32 cellular contexts compared by ENCODE assay signal in the genomic region with DNA sequence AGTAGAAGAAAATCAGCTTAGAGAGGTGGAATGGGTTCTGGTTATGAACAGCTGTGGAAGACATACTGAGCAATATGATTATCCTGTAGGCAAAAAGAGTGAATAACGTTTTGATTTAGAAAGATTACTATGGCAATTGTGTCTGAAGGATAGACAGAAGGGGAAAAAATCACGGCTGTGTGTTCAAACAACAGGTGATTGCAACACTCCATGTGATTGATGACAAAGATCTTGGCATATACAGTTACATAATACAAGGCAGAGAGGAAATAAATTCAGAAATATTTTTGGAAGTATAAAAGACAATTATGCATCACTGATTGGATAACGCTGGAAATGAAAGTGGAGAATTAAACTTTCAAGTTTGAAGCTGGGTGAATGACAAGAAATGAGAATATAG. TPM values are rescaled to one million over a fixed set of nuclear protein-coding genes. Genes with fewer than 3 reads are reported as not detected.
"Had no signal": no experiment of that assay in that cellular context is flagged by ENCODE, and none has a peak within 500 bp of the region (broad histone marks: within the 10 kb centered on the region; RNA-seq: fewer than 3 reads in every experiment).

No MANE protein-coding gene starts in this region.

- ATAC-seq: activated T-helper 17 cell treated with anti-CD3 and anti-CD28 coated beads, Interleukin-2, amount 50 U/mL, for 72 hours; K562; PC-3 had no signal

- H3K9me3 Mint-ChIP-seq: activated CD4-positive, alpha-beta T cell treated with anti-CD3 and anti-CD28 coated beads, Interleukin-2, amount 10 ng/mL, durations not matched to agents 7 days and 5 days had no signal

- H3K27me3 ChIP-seq: brain microvascular endothelial cell, cardiac muscle cell had no signal

- H3K27me3 Mint-ChIP-seq: activated CD4-positive, alpha-beta memory T cell treated with anti-CD3 and anti-CD28 coated beads for 36 hours; activated CD4-positive, alpha-beta T cell treated with anti-CD3 and anti-CD28 coated beads, Interleukin-2, amount 10 ng/mL, durations not matched to agents 7 days and 5 days; activated naive CD4-positive, alpha-beta T cell treated with anti-CD3 and anti-CD28 coated beads, Interleukin-2, amount 10 ng/mL, durations not matched to agents 7 days and 5 days; activated naive CD8-positive, alpha-beta T cell treated with anti-CD3 and anti-CD28 coated beads for 36 hours; activated T-helper 17 cell treated with anti-CD3 and anti-CD28 coated beads, Interleukin-2, amount 50 U/mL, for 72 hours had no signal

- H3K27ac ChIP-seq: brain microvascular endothelial cell, cardiac muscle cell, VCaP had no signal

- FAIRE-seq: colon, K562, RCC 7860, TTC549 had no signal

- H3K36me3 ChIP-seq: brain microvascular endothelial cell, cardiac muscle cell had no signal

- H3K36me3 Mint-ChIP-seq: activated CD4-positive, alpha-beta memory T cell treated with anti-CD3 and anti-CD28 coated beads for 36 hours; activated naive CD4-positive, alpha-beta T cell treated with anti-CD3 and anti-CD28 coated beads, Interleukin-2, amount 10 ng/mL, durations not matched to agents 7 days and 5 days; activated naive CD8-positive, alpha-beta T cell treated with anti-CD3 and anti-CD28 coated beads for 36 hours had no signal

- H3K4me3 Mint-ChIP-seq: activated CD4-positive, alpha-beta memory T cell treated with anti-CD3 and anti-CD28 coated beads for 36 hours; activated CD4-positive, alpha-beta T cell treated with anti-CD3 and anti-CD28 coated beads, Interleukin-2, amount 10 ng/mL, durations not matched to agents 7 days and 5 days; activated naive CD4-positive, alpha-beta T cell treated with anti-CD3 and anti-CD28 coated beads, Interleukin-2, amount 10 ng/mL, durations not matched to agents 7 days and 5 days; activated naive CD8-positive, alpha-beta T cell treated with anti-CD3 and anti-CD28 coated beads for 36 hours; activated T-helper 17 cell treated with anti-CD3 and anti-CD28 coated beads, Interleukin-2, amount 50 U/mL, for 72 hours had no signal

- H3K27ac Mint-ChIP-seq: activated CD4-positive, alpha-beta memory T cell treated with anti-CD3 and anti-CD28 coated beads for 36 hours; activated CD4-positive, alpha-beta T cell treated with anti-CD3 and anti-CD28 coated beads, Interleukin-2, amount 10 ng/mL, durations not matched to agents 7 days and 5 days; activated naive CD4-positive, alpha-beta T cell treated with anti-CD3 and anti-CD28 coated beads, Interleukin-2, amount 10 ng/mL, durations not matched to agents 7 days and 5 days; activated naive CD8-positive, alpha-beta T cell treated with anti-CD3 and anti-CD28 coated beads for 36 hours; activated T-helper 17 cell treated with anti-CD3 and anti-CD28 coated beads, Interleukin-2, amount 50 U/mL, for 72 hours had no signal

- DNase-seq: activated CD4-positive, alpha-beta memory T cell treated with anti-CD3 and anti-CD28 coated beads for 36 hours; activated CD4-positive, alpha-beta T cell treated with anti-CD3 and anti-CD28 coated beads, Interleukin-2, amount 10 ng/mL, durations not matched to agents 7 days and 5 days; activated CD4-positive, CD25-positive, alpha-beta regulatory T cell; activated gamma-delta T cell treated with Interleukin-2 at 50 U/mL for 16 hours; activated naive CD4-positive, alpha-beta T cell treated with anti-CD3 and anti-CD28 coated beads, Interleukin-2, amount 10 ng/mL, durations not matched to agents 7 days and 5 days; activated naive CD8-positive, alpha-beta T cell treated with anti-CD3 and anti-CD28 coated beads for 36 hours; activated T-cell treated with anti-CD3 and anti-CD28 coated beads for 4 hours; activated T-cell treated with anti-CD3 and anti-CD28 coated beads, Interleukin-2, amount 50 U/mL, for 48 hours; brain microvascular endothelial cell; Kasumi-1; NCI-H1092; NCI-H1436; NCI-H1694 treated with DMSO at 0.1 percent for 48 hours; NCI-H2029 treated with DMSO at 0.1 percent for 48 hours; NCI-H2171; NCI-H2227 treated with DMSO at 0.1 percent for 48 hours; NCI-H446 treated with DMSO at 0.1 percent for 48 hours; NCI-H524 treated with DMSO at 0.1 percent for 48 hours; NCI-H82; PC-3; T-helper 2 cell; T1000 had no signal

- H3K4me3 ChIP-seq: cardiac muscle cell, K562 had no signal

- H3K4me1 Mint-ChIP-seq: activated CD4-positive, alpha-beta T cell treated with anti-CD3 and anti-CD28 coated beads, Interleukin-2, amount 10 ng/mL, durations not matched to agents 7 days and 5 days; activated naive CD4-positive, alpha-beta T cell treated with anti-CD3 and anti-CD28 coated beads, Interleukin-2, amount 10 ng/mL, durations not matched to agents 7 days and 5 days; activated naive CD8-positive, alpha-beta T cell treated with anti-CD3 and anti-CD28 coated beads for 36 hours; activated T-helper 17 cell treated with anti-CD3 and anti-CD28 coated beads, Interleukin-2, amount 50 U/mL, for 72 hours had no signal

RNA-seq across cellular contexts. Expression of gene KCNJ3, which starts 58.5 kb away (rescaled TPM):
- total RNA-seq: activated CD4-positive, alpha-beta memory T cell treated with anti-CD3 and anti-CD28 coated beads for 36 hours; activated CD4-positive, alpha-beta T cell treated with anti-CD3 and anti-CD28 coated beads, Interleukin-2, amount 10 ng/mL, durations not matched to agents 7 days and 5 days; activated CD8-positive, alpha-beta memory T cell treated with anti-CD3 and anti-CD28 coated beads for 36 hours; activated naive CD8-positive, alpha-beta T cell treated with anti-CD3 and anti-CD28 coated beads for 36 hours; activated T-helper 17 cell treated with anti-CD3 and anti-CD28 coated beads, Interleukin-2, amount 50 U/mL, for 72 hours; K562; M059J; PC-3; SK-MEL-5 had no signal
- polyA plus RNA-seq: K562 had no signal
